ENCODE assay signal across 7 cellular contexts in genomic region chr1:36099681-36100341, GRCh38. TPM values are rescaled to one million over a fixed set of nuclear protein-coding genes. Genes with fewer than 3 reads are reported as not detected.
A peak's percentile ranks its signal among the peaks of the same experiment; 100 is the strongest.
DNase-seq lines count a peak whose midpoint lies in the region; ATAC-seq and TF ChIP-seq lines count a peak whose summit lies in the region.

No MANE protein-coding gene starts in this region.

- H3K4me3 ChIP-seq in right atrium auricular region, result no peak overlapping the region
- no peak overlapping the region for H3K4me3 ChIP-seq in gastrocnemius medialis

- intact Hi-C loops in gastrocnemius medialis (cut with DNase I; ENCODE audit: low total_unique reads), result loop anchor here (1.0 to 10.0 kb wide), 4 partner anchors 35 to 321 kb away; no protein-coding TSS in a partner anchor

- no peaks in the 10 kb centered on the region for H3K9me3 ChIP-seq in right atrium auricular region
- no peaks in the 10 kb centered on the region for H3K9me3 ChIP-seq in gastrocnemius medialis

- H3K27me3 ChIP-seq in right atrium auricular region (no peaks in the 10 kb centered on the region), gastrocnemius medialis (no peaks in the 10 kb centered on the region)

- DNase-seq in MV-4-11 (lab: John Stamatoyannopoulos, UW) (peak; percentile 72), T-helper 22 cell (ENCODE audit: low read depth) (peak; percentile 40), amygdala (lab: John Stamatoyannopoulos, UW) (peak in 43 of 56 donors; percentile 12 to 82 (median 46)), right atrium auricular region (ENCODE audit: low spot score) (peak; percentile 81), gastrocnemius medialis (peak; percentile 25 to 64)

- peaks cover 0 to 12% of the 10 kb centered on the region in 2 donors for H3K4me1 ChIP-seq in right atrium auricular region
- no peaks in the 10 kb centered on the region for H3K4me1 ChIP-seq in gastrocnemius medialis

- in situ Hi-C loops in gastrocnemius medialis (cut with MboI; ENCODE audit: low sequenced_read_pairs in 4 of 4), result loop anchor here (5.0 to 10.0 kb wide), 6 partner anchors 45 to 325 kb away; partner anchors contain the start of gene TRAPPC3 (in 1 of the 4)

- TF ChIP-seq POLR2A in gastrocnemius medialis (IDR thresholded peaks at IDR 0.05), result no peak

- TF ChIP-seq CTCF in GM12872 (IDR thresholded peaks at IDR 0.05; ENCODE audit: insufficient read depth, low read depth, low read length), result peak; percentile 87
- peak; percentile 73 to 81 for TF ChIP-seq CTCF in right atrium auricular region (IDR thresholded peaks at IDR 0.05)
- peak; percentile 64 to 90 (median 86) for TF ChIP-seq CTCF in gastrocnemius medialis (IDR thresholded peaks at IDR 0.05 in 4 of 5, conservative IDR thresholded peaks at IDR 0.05 in 1 of 5)

- H3K36me3 ChIP-seq in right atrium auricular region, result peaks cover 3% of the 10 kb centered on the region
- H3K36me3 ChIP-seq in gastrocnemius medialis, result peaks cover 0 to 11% of the 10 kb centered on the region in 2 donors

- H3K27ac ChIP-seq in right atrium auricular region (no peak overlapping the region), gastrocnemius medialis (no peak overlapping the region)

- ATAC-seq in gastrocnemius medialis, result peak; percentile 83 to 93
- no peak for ATAC-seq in GM19397 (IDR thresholded peaks at IDR 0.05; ENCODE audit: unreplicated experiment)

RNA-seq across cellular contexts. Expression of gene ADPRS, which starts 11.1 kb away (rescaled TPM):
- total RNA-seq in right atrium auricular region (10 to 100 TPM; 24.3 to 25.6 TPM), gastrocnemius medialis (10 to 100 TPM; 46.7 to 67.3 (median 54.0) TPM)

RNA-seq across cellular contexts. Expression of gene TEKT2, which starts 15.9 kb away (rescaled TPM):
- total RNA-seq in right atrium auricular region, result under 1 TPM in 1 of 2 donors, not detected in 1; 0.41 TPM
- not detected for total RNA-seq in gastrocnemius medialis

RNA-seq across cellular contexts. Expression of gene COL8A2, which starts 25.2 kb away (rescaled TPM):
- total RNA-seq in right atrium auricular region, result 1 to 10 TPM; 3.5 to 4.5 TPM
- 1 to 10 TPM in 1 of 4 donors, under 1 TPM in 3; 0.61 to 1.6 (median 0.81) TPM for total RNA-seq in gastrocnemius medialis

RNA-seq across cellular contexts. Expression of gene TRAPPC3, which starts 49.5 kb away (rescaled TPM):
- total RNA-seq in right atrium auricular region (10 to 100 TPM; 62.0 to 81.6 TPM), gastrocnemius medialis (10 to 100 TPM; 57.5 to 72.4 (median 63.5) TPM)

RNA-seq across cellular contexts. Expression of gene MAP7D1, which starts 56.1 kb away (rescaled TPM):
- total RNA-seq in right atrium auricular region, result 100 to 1,000 TPM; 353 to 356 TPM
- 100 to 1,000 TPM; 376 to 967 (median 474) TPM for total RNA-seq in gastrocnemius medialis
